Comparison of ENCODE assay signal across 24 cellular contexts in genomic region chr9:89799221-89799620, GRCh38.
"Had no signal": no experiment of that assay in that cellular context is flagged by ENCODE, and none has a peak within 500 bp of the region (broad histone marks: within the 10 kb centered on the region; RNA-seq: fewer than 3 reads in every experiment).

No MANE protein-coding gene starts in this region.

- H3K4me3 ChIP-seq: esophagus muscularis mucosa, gastroesophageal sphincter, lung, pancreas, psoas muscle, sigmoid colon, skin epidermis, suprapubic skin, thyroid gland, upper lobe of right lung, vagina had no signal

- H3K27me3 ChIP-seq: esophagus muscularis mucosa, gastroesophageal sphincter, pancreas, sigmoid colon, suprapubic skin, thyroid gland, upper lobe of right lung, vagina had no signal

- H3K9me3 Mint-ChIP-seq: natural killer cell treated with Interleukin-12 subunit alpha and Interleukin-12 subunit beta and Interleukin-15 and Interleukin-18, amount 100 ng/mL, for 72 hours had no signal

- H3K27ac ChIP-seq: esophagus muscularis mucosa, gastroesophageal sphincter, pancreas, psoas muscle, sigmoid colon, skin epidermis, suprapubic skin, thyroid gland, upper lobe of right lung, vagina had no signal

- H3K36me3 ChIP-seq: esophagus muscularis mucosa, gastroesophageal sphincter, pancreas, sigmoid colon, suprapubic skin, thyroid gland, upper lobe of right lung, vagina had no signal

- H3K27ac Mint-ChIP-seq: natural killer cell treated with Interleukin-12 subunit alpha and Interleukin-12 subunit beta and Interleukin-15 and Interleukin-18, amount 100 ng/mL, for 72 hours had no signal

- DNase-seq: effector memory CD4-positive, alpha-beta T cell; foreskin fibroblast; glutamatergic neuron; left cardiac atrium; left ventricle myocardium superior; mesenchymal stem cell; midbrain; occipital lobe; pancreas; psoas muscle; retina; sigmoid colon; stimulated activated CD4-positive, alpha-beta T cell treated with anti-CD3 and anti-CD28 coated beads, Interleukin-12 subunit alpha, Interleukin-12 subunit beta, amount 100 ng/mL, for 4 hours; stimulated activated CD4-positive, alpha-beta T cell treated with anti-CD3 and anti-CD28 coated beads, Interleukin-2, amount 100 ng/mL, for 48 hours; stimulated activated naive CD4-positive, alpha-beta T cell treated with Interleukin-2 at 50 U/mL for 16 hours; thyroid gland; upper lobe of right lung had no signal

- ATAC-seq: gastroesophageal sphincter; left cardiac atrium; left ventricle myocardium superior; natural killer cell treated with Interleukin-12 subunit alpha and Interleukin-12 subunit beta and Interleukin-15 and Interleukin-18, amount 100 ng/mL, for 72 hours; pancreas; psoas muscle; upper lobe of right lung had no signal

- H3K4me3 Mint-ChIP-seq: natural killer cell treated with Interleukin-12 subunit alpha and Interleukin-12 subunit beta and Interleukin-15 and Interleukin-18, amount 100 ng/mL, for 72 hours had no signal

- H3K36me3 Mint-ChIP-seq: natural killer cell treated with Interleukin-12 subunit alpha and Interleukin-12 subunit beta and Interleukin-15 and Interleukin-18, amount 100 ng/mL, for 72 hours had no signal

- H3K4me1 ChIP-seq: pancreas, psoas muscle, thyroid gland had no signal
